Comparison of ENCODE assay signal across 17 cellular contexts in the genomic region with DNA sequence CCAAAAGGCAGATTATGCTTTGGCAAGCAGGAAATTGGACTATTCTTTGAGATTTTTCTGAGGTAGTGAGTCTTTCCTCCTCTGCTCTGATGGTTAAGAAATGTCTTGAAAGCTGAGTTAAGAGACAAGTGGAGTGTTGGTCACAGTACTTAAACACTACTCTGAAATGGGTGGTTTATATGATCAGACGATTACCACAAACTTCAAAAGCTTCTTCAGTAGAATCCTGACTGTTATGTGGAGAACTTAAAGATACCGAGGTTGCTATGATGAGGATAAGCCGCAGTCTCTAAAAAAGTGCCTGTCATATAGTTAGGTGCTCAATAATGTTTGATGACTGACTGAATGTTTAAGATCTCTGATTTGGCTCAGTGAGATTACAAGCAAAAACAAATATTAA. TPM values are rescaled to one million over a fixed set of nuclear protein-coding genes. Genes with fewer than 3 reads are reported as not detected.
A peak's percentile ranks its signal among the peaks of the same experiment; 100 is the strongest.
DNase-seq lines count a peak whose midpoint lies in the region; ATAC-seq lines count a peak whose summit lies in the region.
"Had no signal": no experiment of that assay in that cellular context is flagged by ENCODE, and none has a peak within 500 bp of the region (broad histone marks: within the 10 kb centered on the region; RNA-seq: fewer than 3 reads in every experiment).

No MANE protein-coding gene starts in this region.

- no peak for DNase-seq in activated T-cell treated with anti-CD3 and anti-CD28 coated beads, Interleukin-2, amount 50 U/mL, for 72 hours
- no peak for DNase-seq in activated T-cell treated with anti-CD3 and anti-CD28 coated beads, Interleukin-2, amount 50 U/mL, for 48 hours
- peak; percentile 82 for DNase-seq in Jurkat, Clone E6-1 (ENCODE audit: low read depth, low spot score)
- DNase-seq in activated naive CD8-positive, alpha-beta T cell treated with anti-CD3 and anti-CD28 coated beads, Interleukin-2, amount 50 U/mL, for 24 hours: no peak
- DNase-seq in stimulated activated naive CD8-positive, alpha-beta T cell treated with anti-CD3 and anti-CD28 coated beads, Interleukin-15, amount 100 ng/mL, for 72 hours: no peak
- no peak for DNase-seq in stimulated activated CD4-positive, alpha-beta T cell treated with anti-CD3 and anti-CD28 coated beads, Interleukin-4, amount 100 ng/mL, for 24 hours
- DNase-seq: COR-L47; DMS 273 treated with DMSO at 0.1 percent for 48 hours; NCI-H1105 treated with DMSO at 0.1 percent for 48 hours; NCI-H1694; NCI-H748 treated with DMSO at 0.1 percent for 48 hours; NK-92 treated with Interleukin-12 subunit alpha and Interleukin-12 subunit beta, amount 100 ng/mL, for 24 hours; Peyer's patch had no signal

- ATAC-seq in activated T-cell treated with anti-CD3 and anti-CD28 coated beads, Interleukin-2, amount 50 U/mL, for 72 hours (replicated peaks in 1 of 2): peak; percentile 71 to 84
- ATAC-seq in activated naive CD8-positive, alpha-beta T cell treated with anti-CD3 and anti-CD28 coated beads, Interleukin-2, amount 50 U/mL, for 24 hours: peak; percentile 35
- peak; percentile 72 for ATAC-seq in stimulated activated naive CD8-positive, alpha-beta T cell treated with anti-CD3 and anti-CD28 coated beads, Interleukin-15, amount 100 ng/mL, for 72 hours
- no peak for ATAC-seq in HG02571 (IDR thresholded peaks at IDR 0.05; ENCODE audit: unreplicated experiment)
- ATAC-seq: K562 had no signal

- H3K4me3 Mint-ChIP-seq in activated T-cell treated with anti-CD3 and anti-CD28 coated beads, Interleukin-2, amount 50 U/mL, for 72 hours: peak overlapping the region in 1 of 2 donors; percentile 25
- no peak overlapping the region for H3K4me3 Mint-ChIP-seq in activated naive CD8-positive, alpha-beta T cell treated with anti-CD3 and anti-CD28 coated beads, Interleukin-2, amount 50 U/mL, for 24 hours
- peak overlapping the region in 1 of 2 donors; percentile 29 for H3K4me3 Mint-ChIP-seq in stimulated activated naive CD8-positive, alpha-beta T cell treated with anti-CD3 and anti-CD28 coated beads, Interleukin-15, amount 100 ng/mL, for 72 hours

- H3K4me3 ChIP-seq in Jurkat, Clone E6-1 (ENCODE audit: low read length): no peak overlapping the region
- H3K4me3 ChIP-seq: BLaER1 treated with 17β-estradiol and CSF1 and Interleukin-3, amounts not matched to agents 10 nM and 100 nM; HAP-1; K562; Peyer's patch had no signal

- no peaks in the 10 kb centered on the region for H3K9me3 Mint-ChIP-seq in activated T-cell treated with anti-CD3 and anti-CD28 coated beads, Interleukin-2, amount 50 U/mL, for 72 hours
- no peaks in the 10 kb centered on the region for H3K9me3 Mint-ChIP-seq in activated naive CD8-positive, alpha-beta T cell treated with anti-CD3 and anti-CD28 coated beads, Interleukin-2, amount 50 U/mL, for 24 hours
- no peaks in the 10 kb centered on the region for H3K9me3 Mint-ChIP-seq in stimulated activated naive CD8-positive, alpha-beta T cell treated with anti-CD3 and anti-CD28 coated beads, Interleukin-15, amount 100 ng/mL, for 72 hours

- no peaks in the 10 kb centered on the region for H3K36me3 Mint-ChIP-seq in activated T-cell treated with anti-CD3 and anti-CD28 coated beads, Interleukin-2, amount 50 U/mL, for 72 hours (ENCODE audit: insufficient read depth in 2 of 2)
- H3K36me3 Mint-ChIP-seq in activated naive CD8-positive, alpha-beta T cell treated with anti-CD3 and anti-CD28 coated beads, Interleukin-2, amount 50 U/mL, for 24 hours (ENCODE audit: low read depth): no peaks in the 10 kb centered on the region

- H3K4me1 Mint-ChIP-seq in activated T-cell treated with anti-CD3 and anti-CD28 coated beads, Interleukin-2, amount 50 U/mL, for 72 hours (ENCODE audit: low read depth): peaks cover 27% of the 10 kb centered on the region
- peaks cover 33% of the 10 kb centered on the region for H3K4me1 Mint-ChIP-seq in activated naive CD8-positive, alpha-beta T cell treated with anti-CD3 and anti-CD28 coated beads, Interleukin-2, amount 50 U/mL, for 24 hours
- peaks cover 41% of the 10 kb centered on the region for H3K4me1 Mint-ChIP-seq in stimulated activated naive CD8-positive, alpha-beta T cell treated with anti-CD3 and anti-CD28 coated beads, Interleukin-15, amount 100 ng/mL, for 72 hours

- no peak overlapping the region for H3K27ac Mint-ChIP-seq in activated T-cell treated with anti-CD3 and anti-CD28 coated beads, Interleukin-2, amount 50 U/mL, for 72 hours
- H3K27ac Mint-ChIP-seq in activated naive CD8-positive, alpha-beta T cell treated with anti-CD3 and anti-CD28 coated beads, Interleukin-2, amount 50 U/mL, for 24 hours: no peak overlapping the region
- no peak overlapping the region for H3K27ac Mint-ChIP-seq in stimulated activated naive CD8-positive, alpha-beta T cell treated with anti-CD3 and anti-CD28 coated beads, Interleukin-15, amount 100 ng/mL, for 72 hours

- H3K27me3 Mint-ChIP-seq in activated T-cell treated with anti-CD3 and anti-CD28 coated beads, Interleukin-2, amount 50 U/mL, for 72 hours (ENCODE audit: low read depth): no peaks in the 10 kb centered on the region
- no peaks in the 10 kb centered on the region for H3K27me3 Mint-ChIP-seq in activated naive CD8-positive, alpha-beta T cell treated with anti-CD3 and anti-CD28 coated beads, Interleukin-2, amount 50 U/mL, for 24 hours
- H3K27me3 Mint-ChIP-seq in stimulated activated naive CD8-positive, alpha-beta T cell treated with anti-CD3 and anti-CD28 coated beads, Interleukin-15, amount 100 ng/mL, for 72 hours: no peaks in the 10 kb centered on the region

RNA-seq across cellular contexts. Expression of gene GCNT4, which starts 24.3 kb away (rescaled TPM):
- 1 to 10 TPM; 3.2 to 4.5 TPM for total RNA-seq in activated T-cell treated with anti-CD3 and anti-CD28 coated beads, Interleukin-2, amount 50 U/mL, for 72 hours
- 2.6 TPM for polyA plus RNA-seq in Jurkat, Clone E6-1 (2012; ENCODE audit: insufficient read depth, insufficient read length)
- total RNA-seq: K562 had no signal
